ENCODE assay signal across 8 cellular contexts in genomic region chr3:159829056-159829995, GRCh38. TPM values are rescaled to one million over a fixed set of nuclear protein-coding genes. Genes with fewer than 3 reads are reported as not detected.
A peak's percentile ranks its signal among the peaks of the same experiment; 100 is the strongest.
DNase-seq lines count a peak whose midpoint lies in the region; ATAC-seq and TF ChIP-seq lines count a peak whose summit lies in the region.

No MANE protein-coding gene starts in this region.

- H3K27me3 Mint-ChIP-seq in activated CD4-positive, alpha-beta memory T cell treated with anti-CD3 and anti-CD28 coated beads, Interleukin-2, amount 10 ng/mL, durations not matched to agents 7 days and 5 days: peaks cover 5% of the 10 kb centered on the region

- H3K9me3 Mint-ChIP-seq in activated CD4-positive, alpha-beta memory T cell treated with anti-CD3 and anti-CD28 coated beads, Interleukin-2, amount 10 ng/mL, durations not matched to agents 7 days and 5 days: no peaks in the 10 kb centered on the region

- CTCF ChIA-PET in activated CD4-positive, alpha-beta memory T cell treated with anti-CD3 and anti-CD28 coated beads, Interleukin-2, amount 10 ng/mL, durations not matched to agents 7 days and 5 days (lab: Charles Lee): interaction anchor here (0.8 to 1.6 kb wide), 4 partner anchors 11 to 177 kb away, joined by 3 to 9 read pairs (median 4); partner anchors contain the start of gene IL12A

- no peak overlapping the region for H3K4me3 ChIP-seq in choroid plexus epithelial cell (ENCODE audit: low read depth, low read length)

- H3K4me1 Mint-ChIP-seq in activated CD4-positive, alpha-beta memory T cell treated with anti-CD3 and anti-CD28 coated beads, Interleukin-2, amount 10 ng/mL, durations not matched to agents 7 days and 5 days: no peaks in the 10 kb centered on the region

- DNase-seq in ELR (ENCODE audit: low read depth) (peak; percentile 58), NCI-H345 (lab: John Stamatoyannopoulos, UW) (peak; percentile 79), choroid plexus epithelial cell (ENCODE audit: low read depth) (peak; percentile 43), omental fat pad (ENCODE audit: low spot score) (no peak)
- no peak for DNase-seq in activated CD4-positive, alpha-beta memory T cell treated with anti-CD3 and anti-CD28 coated beads, Interleukin-2, amount 10 ng/mL, durations not matched to agents 7 days and 5 days

- no peaks in the 10 kb centered on the region for H3K36me3 Mint-ChIP-seq in activated CD4-positive, alpha-beta memory T cell treated with anti-CD3 and anti-CD28 coated beads, Interleukin-2, amount 10 ng/mL, durations not matched to agents 7 days and 5 days (ENCODE audit: low read depth)

- TF ChIP-seq POLR2A in GM18505 (IDR thresholded peaks at IDR 0.05; ENCODE audit: borderline replicate concordance, extremely low read depth, insufficient read depth, insufficient read length): no peak

- TF ChIP-seq CTCF in choroid plexus epithelial cell (conservative IDR thresholded peaks at IDR 0.05; ENCODE audit: low read depth, low read length) (no peak), omental fat pad (IDR thresholded peaks at IDR 0.05) (no peak)

- POLR2A ChIA-PET in activated CD4-positive, alpha-beta memory T cell treated with anti-CD3 and anti-CD28 coated beads, Interleukin-2, amount 10 ng/mL, durations not matched to agents 7 days and 5 days (lab: Charles Lee): no interaction called here

- ATAC-seq in omental fat pad (ENCODE audit: low FRiP score) (peak; percentile 78), GM18505 (IDR thresholded peaks at IDR 0.05; ENCODE audit: unreplicated experiment) (no peak), HG02981 (IDR thresholded peaks at IDR 0.05; ENCODE audit: unreplicated experiment) (no peak), HG03175 (IDR thresholded peaks at IDR 0.05; ENCODE audit: unreplicated experiment) (no peak)

- no peak overlapping the region for H3K4me3 Mint-ChIP-seq in activated CD4-positive, alpha-beta memory T cell treated with anti-CD3 and anti-CD28 coated beads, Interleukin-2, amount 10 ng/mL, durations not matched to agents 7 days and 5 days

- no peak overlapping the region for H3K27ac Mint-ChIP-seq in activated CD4-positive, alpha-beta memory T cell treated with anti-CD3 and anti-CD28 coated beads, Interleukin-2, amount 10 ng/mL, durations not matched to agents 7 days and 5 days

RNA-seq across cellular contexts. Expression of gene SCHIP1, which starts 10.3 kb away (rescaled TPM):
- 10 to 100 TPM in 1 of 4 donors, 1 to 10 TPM in 3; 2.7 to 13.9 (median 6.0) TPM for total RNA-seq in omental fat pad
- under 1 TPM in 1 of 2 experiments, not detected in 1; 0.43 TPM for total RNA-seq in activated CD4-positive, alpha-beta memory T cell treated with anti-CD3 and anti-CD28 coated beads, Interleukin-2, amount 10 ng/mL, durations not matched to agents 7 days and 5 days

Comparison
In these comparisons a context has a peak if more than half of its experiments do, and no peak if none do; other contexts are left out.
1. DNase-seq: peak in ELR (single experiment), NCI-H345 (single experiment) and choroid plexus epithelial cell (single experiment); none in omental fat pad (single experiment) and activated CD4-positive, alpha-beta memory T cell treated with anti-CD3 and anti-CD28 coated beads, Interleukin-2, amount 10 ng/mL, durations not matched to agents 7 days and 5 days (single experiment).